In genomic region chr6:69735029-69735428, GRCh38 we compare ENCODE assay signal across 14 cellular contexts.
"Had no signal": no experiment of that assay in that cellular context is flagged by ENCODE, and none has a peak within 500 bp of the region (broad histone marks: within the 10 kb centered on the region; RNA-seq: fewer than 3 reads in every experiment).

No MANE protein-coding gene starts in this region.

- H3K4me3 Mint-ChIP-seq: activated B cell treated with CpG ODN at 0.5 μM for 24 hours; activated CD4-positive, alpha-beta memory T cell treated with anti-CD3 and anti-CD28 coated beads, Interleukin-2, amount 10 ng/mL, durations not matched to agents 7 days and 5 days; activated CD8-positive, alpha-beta memory T cell treated with anti-CD3 and anti-CD28 coated beads, Interleukin-2, amount 10 ng/mL, durations not matched to agents 7 days and 5 days; activated naive CD8-positive, alpha-beta T cell treated with anti-CD3 and anti-CD28 coated beads, Interleukin-2, amount 10 ng/mL, durations not matched to agents 7 days and 5 days; mesothelial cell of epicardium; nephron had no signal

- H3K9me3 ChIP-seq: esophagus muscularis mucosa, tibial artery had no signal

- H3K27ac ChIP-seq: esophagus muscularis mucosa, tibial artery had no signal

- H3K9me3 Mint-ChIP-seq: activated B cell treated with CpG ODN at 0.5 μM for 24 hours; activated CD4-positive, alpha-beta memory T cell treated with anti-CD3 and anti-CD28 coated beads, Interleukin-2, amount 10 ng/mL, durations not matched to agents 7 days and 5 days; activated naive CD8-positive, alpha-beta T cell treated with anti-CD3 and anti-CD28 coated beads, Interleukin-2, amount 10 ng/mL, durations not matched to agents 7 days and 5 days; nephron had no signal

- H3K27me3 ChIP-seq: esophagus muscularis mucosa, tibial artery had no signal

- DNase-seq: activated B cell treated with CpG ODN at 0.5 μM for 24 hours; activated CD4-positive, alpha-beta memory T cell treated with anti-CD3 and anti-CD28 coated beads, Interleukin-2, amount 10 ng/mL, durations not matched to agents 7 days and 5 days; activated CD4-positive, alpha-beta T cell treated with anti-CD3 and anti-CD28 coated beads for 4 hours; activated CD8-positive, alpha-beta memory T cell treated with anti-CD3 and anti-CD28 coated beads, Interleukin-2, amount 10 ng/mL, durations not matched to agents 7 days and 5 days; activated naive CD8-positive, alpha-beta T cell treated with anti-CD3 and anti-CD28 coated beads, Interleukin-2, amount 10 ng/mL, durations not matched to agents 7 days and 5 days; anterior cingulate cortex; cerebellar nuclear complex; effector CD4-positive, alpha-beta T cell; stimulated activated CD4-positive, alpha-beta T cell treated with anti-CD3 and anti-CD28 coated beads, Interleukin-2, amount 100 ng/mL, for 24 hours; stimulated activated naive CD4-positive, alpha-beta T cell treated with Interleukin-2 at 50 U/mL for 16 hours; tibial artery had no signal

- H3K4me1 ChIP-seq: tibial artery had no signal

- H3K27ac Mint-ChIP-seq: activated CD4-positive, alpha-beta memory T cell treated with anti-CD3 and anti-CD28 coated beads, Interleukin-2, amount 10 ng/mL, durations not matched to agents 7 days and 5 days; activated CD8-positive, alpha-beta memory T cell treated with anti-CD3 and anti-CD28 coated beads, Interleukin-2, amount 10 ng/mL, durations not matched to agents 7 days and 5 days; activated naive CD8-positive, alpha-beta T cell treated with anti-CD3 and anti-CD28 coated beads, Interleukin-2, amount 10 ng/mL, durations not matched to agents 7 days and 5 days; mesothelial cell of epicardium; nephron had no signal

- H3K4me3 ChIP-seq: esophagus muscularis mucosa, tibial artery had no signal

- H3K27me3 Mint-ChIP-seq: activated B cell treated with CpG ODN at 0.5 μM for 24 hours; activated CD4-positive, alpha-beta memory T cell treated with anti-CD3 and anti-CD28 coated beads, Interleukin-2, amount 10 ng/mL, durations not matched to agents 7 days and 5 days; activated CD8-positive, alpha-beta memory T cell treated with anti-CD3 and anti-CD28 coated beads, Interleukin-2, amount 10 ng/mL, durations not matched to agents 7 days and 5 days; activated naive CD8-positive, alpha-beta T cell treated with anti-CD3 and anti-CD28 coated beads, Interleukin-2, amount 10 ng/mL, durations not matched to agents 7 days and 5 days had no signal

- H3K4me1 Mint-ChIP-seq: activated CD4-positive, alpha-beta memory T cell treated with anti-CD3 and anti-CD28 coated beads, Interleukin-2, amount 10 ng/mL, durations not matched to agents 7 days and 5 days; activated CD8-positive, alpha-beta memory T cell treated with anti-CD3 and anti-CD28 coated beads, Interleukin-2, amount 10 ng/mL, durations not matched to agents 7 days and 5 days; mesothelial cell of epicardium; nephron had no signal
